ENCODE assay signal across 2 cellular contexts in the genomic region with DNA sequence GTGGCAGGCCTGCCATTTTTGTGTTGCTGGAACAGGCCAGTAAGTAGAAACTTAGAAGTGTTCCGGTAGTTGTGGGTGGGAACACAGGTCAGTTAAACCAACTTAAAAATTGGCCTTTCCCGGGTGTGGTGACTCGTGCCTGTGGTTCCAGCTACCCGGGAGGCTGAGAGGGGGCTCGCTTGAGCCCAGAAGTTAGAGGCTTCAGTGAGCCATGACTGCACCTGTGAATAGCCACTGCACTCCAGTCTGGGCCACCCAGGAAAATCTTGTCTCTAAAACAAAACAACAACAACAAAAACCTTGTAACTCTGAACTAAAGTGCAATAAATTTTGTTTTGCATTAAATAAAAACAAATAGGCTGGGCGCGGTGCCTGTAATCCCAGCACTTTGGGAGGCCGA.
TF ChIP-seq lines count a peak whose summit lies in the region.

No MANE protein-coding gene starts in this region.

TF ChIP-seq in SK-N-SH, 30 proteins besides CTCF, POLR2A, EP300 and RAD21 (continued from another document):
- TF ChIP-seq, protein P1, sequence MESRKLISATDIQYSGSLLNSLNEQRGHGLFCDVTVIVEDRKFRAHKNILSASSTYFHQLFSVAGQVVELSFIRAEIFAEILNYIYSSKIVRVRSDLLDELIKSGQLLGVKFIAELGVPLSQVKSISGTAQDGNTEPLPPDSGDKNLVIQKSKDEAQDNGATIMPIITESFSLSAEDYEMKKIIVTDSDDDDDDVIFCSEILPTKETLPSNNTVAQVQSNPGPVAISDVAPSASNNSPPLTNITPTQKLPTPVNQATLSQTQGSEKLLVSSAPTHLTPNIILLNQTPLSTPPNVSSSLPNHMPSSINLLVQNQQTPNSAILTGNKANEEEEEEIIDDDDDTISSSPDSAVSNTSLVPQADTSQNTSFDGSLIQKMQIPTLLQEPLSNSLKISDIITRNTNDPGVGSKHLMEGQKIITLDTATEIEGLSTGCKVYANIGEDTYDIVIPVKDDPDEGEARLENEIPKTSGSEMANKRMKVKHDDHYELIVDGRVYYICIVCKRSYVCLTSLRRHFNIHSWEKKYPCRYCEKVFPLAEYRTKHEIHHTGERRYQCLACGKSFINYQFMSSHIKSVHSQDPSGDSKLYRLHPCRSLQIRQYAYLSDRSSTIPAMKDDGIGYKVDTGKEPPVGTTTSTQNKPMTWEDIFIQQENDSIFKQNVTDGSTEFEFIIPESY (IDR thresholded peaks at IDR 0.05; ENCODE audit: borderline replicate concordance, low read depth): no peak
- TF ChIP-seq EZH2phosphoT487 (IDR thresholded peaks at IDR 0.05; ENCODE audit: borderline replicate concordance, low read depth): no peak
- TF ChIP-seq RCOR1 (IDR thresholded peaks at IDR 0.05; ENCODE audit: low read length): no peak
- TF ChIP-seq GATA2 (CRISPR knock-in tag; IDR thresholded peaks at IDR 0.05): no peak
- no peak for TF ChIP-seq TCF12 (IDR thresholded peaks at IDR 0.05)
- TF ChIP-seq MEF2A (IDR thresholded peaks at IDR 0.05; ENCODE audit: borderline replicate concordance, low read depth): no peak
- no peak for TF ChIP-seq RFX5 (IDR thresholded peaks at IDR 0.05; ENCODE audit: low read length)
- TF ChIP-seq CHD2 (IDR thresholded peaks at IDR 0.05; ENCODE audit: low read length, partially characterized antibody): no peak
- TF ChIP-seq, protein P2, sequence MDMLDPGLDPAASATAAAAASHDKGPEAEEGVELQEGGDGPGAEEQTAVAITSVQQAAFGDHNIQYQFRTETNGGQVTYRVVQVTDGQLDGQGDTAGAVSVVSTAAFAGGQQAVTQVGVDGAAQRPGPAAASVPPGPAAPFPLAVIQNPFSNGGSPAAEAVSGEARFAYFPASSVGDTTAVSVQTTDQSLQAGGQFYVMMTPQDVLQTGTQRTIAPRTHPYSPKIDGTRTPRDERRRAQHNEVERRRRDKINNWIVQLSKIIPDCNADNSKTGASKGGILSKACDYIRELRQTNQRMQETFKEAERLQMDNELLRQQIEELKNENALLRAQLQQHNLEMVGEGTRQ (IDR thresholded peaks at IDR 0.05; ENCODE audit: borderline replicate concordance, low read depth, low read length): no peak
- TF ChIP-seq POLR2AphosphoS5 (IDR thresholded peaks at IDR 0.05; ENCODE audit: low read depth, low read length): no peak
- TF ChIP-seq TAF1 (IDR thresholded peaks at IDR 0.05; ENCODE audit: borderline replicate concordance, low read depth, low read length): no peak
- TF ChIP-seq, protein P3, sequence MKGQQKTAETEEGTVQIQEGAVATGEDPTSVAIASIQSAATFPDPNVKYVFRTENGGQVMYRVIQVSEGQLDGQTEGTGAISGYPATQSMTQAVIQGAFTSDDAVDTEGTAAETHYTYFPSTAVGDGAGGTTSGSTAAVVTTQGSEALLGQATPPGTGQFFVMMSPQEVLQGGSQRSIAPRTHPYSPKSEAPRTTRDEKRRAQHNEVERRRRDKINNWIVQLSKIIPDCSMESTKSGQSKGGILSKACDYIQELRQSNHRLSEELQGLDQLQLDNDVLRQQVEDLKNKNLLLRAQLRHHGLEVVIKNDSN (IDR thresholded peaks at IDR 0.05; ENCODE audit: borderline replicate concordance, low read depth): no peak
- TF ChIP-seq, protein P4, sequence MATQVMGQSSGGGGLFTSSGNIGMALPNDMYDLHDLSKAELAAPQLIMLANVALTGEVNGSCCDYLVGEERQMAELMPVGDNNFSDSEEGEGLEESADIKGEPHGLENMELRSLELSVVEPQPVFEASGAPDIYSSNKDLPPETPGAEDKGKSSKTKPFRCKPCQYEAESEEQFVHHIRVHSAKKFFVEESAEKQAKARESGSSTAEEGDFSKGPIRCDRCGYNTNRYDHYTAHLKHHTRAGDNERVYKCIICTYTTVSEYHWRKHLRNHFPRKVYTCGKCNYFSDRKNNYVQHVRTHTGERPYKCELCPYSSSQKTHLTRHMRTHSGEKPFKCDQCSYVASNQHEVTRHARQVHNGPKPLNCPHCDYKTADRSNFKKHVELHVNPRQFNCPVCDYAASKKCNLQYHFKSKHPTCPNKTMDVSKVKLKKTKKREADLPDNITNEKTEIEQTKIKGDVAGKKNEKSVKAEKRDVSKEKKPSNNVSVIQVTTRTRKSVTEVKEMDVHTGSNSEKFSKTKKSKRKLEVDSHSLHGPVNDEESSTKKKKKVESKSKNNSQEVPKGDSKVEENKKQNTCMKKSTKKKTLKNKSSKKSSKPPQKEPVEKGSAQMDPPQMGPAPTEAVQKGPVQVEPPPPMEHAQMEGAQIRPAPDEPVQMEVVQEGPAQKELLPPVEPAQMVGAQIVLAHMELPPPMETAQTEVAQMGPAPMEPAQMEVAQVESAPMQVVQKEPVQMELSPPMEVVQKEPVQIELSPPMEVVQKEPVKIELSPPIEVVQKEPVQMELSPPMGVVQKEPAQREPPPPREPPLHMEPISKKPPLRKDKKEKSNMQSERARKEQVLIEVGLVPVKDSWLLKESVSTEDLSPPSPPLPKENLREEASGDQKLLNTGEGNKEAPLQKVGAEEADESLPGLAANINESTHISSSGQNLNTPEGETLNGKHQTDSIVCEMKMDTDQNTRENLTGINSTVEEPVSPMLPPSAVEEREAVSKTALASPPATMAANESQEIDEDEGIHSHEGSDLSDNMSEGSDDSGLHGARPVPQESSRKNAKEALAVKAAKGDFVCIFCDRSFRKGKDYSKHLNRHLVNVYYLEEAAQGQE (IDR thresholded peaks at IDR 0.05; ENCODE audit: low read depth, low read length): no peak
- TF ChIP-seq, protein P5, sequence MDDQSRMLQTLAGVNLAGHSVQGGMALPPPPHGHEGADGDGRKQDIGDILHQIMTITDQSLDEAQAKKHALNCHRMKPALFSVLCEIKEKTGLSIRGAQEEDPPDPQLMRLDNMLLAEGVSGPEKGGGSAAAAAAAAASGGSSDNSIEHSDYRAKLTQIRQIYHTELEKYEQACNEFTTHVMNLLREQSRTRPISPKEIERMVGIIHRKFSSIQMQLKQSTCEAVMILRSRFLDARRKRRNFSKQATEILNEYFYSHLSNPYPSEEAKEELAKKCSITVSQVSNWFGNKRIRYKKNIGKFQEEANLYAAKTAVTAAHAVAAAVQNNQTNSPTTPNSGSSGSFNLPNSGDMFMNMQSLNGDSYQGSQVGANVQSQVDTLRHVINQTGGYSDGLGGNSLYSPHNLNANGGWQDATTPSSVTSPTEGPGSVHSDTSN (IDR thresholded peaks at IDR 0.05): no peak
- no peak for TF ChIP-seq GABPA (IDR thresholded peaks at IDR 0.05; ENCODE audit: low read depth)
- no peak for TF ChIP-seq RXRA (IDR thresholded peaks at IDR 0.05; ENCODE audit: borderline replicate concordance, low read depth)

TF ChIP-seq in SK-N-SH treated with all-trans-retinoic acid at 6 μM for 48 hours, 23 proteins besides CTCF, POLR2A, EP300 and RAD21 (continued from another document):
- TF ChIP-seq, protein P6, sequence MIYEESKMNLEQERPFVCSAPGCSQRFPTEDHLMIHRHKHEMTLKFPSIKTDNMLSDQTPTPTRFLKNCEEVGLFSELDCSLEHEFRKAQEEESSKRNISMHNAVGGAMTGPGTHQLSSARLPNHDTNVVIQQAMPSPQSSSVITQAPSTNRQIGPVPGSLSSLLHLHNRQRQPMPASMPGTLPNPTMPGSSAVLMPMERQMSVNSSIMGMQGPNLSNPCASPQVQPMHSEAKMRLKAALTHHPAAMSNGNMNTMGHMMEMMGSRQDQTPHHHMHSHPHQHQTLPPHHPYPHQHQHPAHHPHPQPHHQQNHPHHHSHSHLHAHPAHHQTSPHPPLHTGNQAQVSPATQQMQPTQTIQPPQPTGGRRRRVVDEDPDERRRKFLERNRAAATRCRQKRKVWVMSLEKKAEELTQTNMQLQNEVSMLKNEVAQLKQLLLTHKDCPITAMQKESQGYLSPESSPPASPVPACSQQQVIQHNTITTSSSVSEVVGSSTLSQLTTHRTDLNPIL (CRISPR knock-in tag; IDR thresholded peaks at IDR 0.05; ENCODE audit: low read depth): no peak
- TF ChIP-seq TCF4 (CRISPR knock-in tag; IDR thresholded peaks at IDR 0.05; ENCODE audit: borderline replicate concordance) (no peak), ISL1 (CRISPR knock-in tag; IDR thresholded peaks at IDR 0.05) (no peak), ARNTL (CRISPR knock-in tag; IDR thresholded peaks at IDR 0.05; ENCODE audit: borderline replicate concordance, low read depth) (no peak), CSDC2 (CRISPR knock-in tag; IDR thresholded peaks at IDR 0.05) (no peak), SNAI2 (CRISPR knock-in tag; IDR thresholded peaks at IDR 0.05) (no peak), ZNF8 (CRISPR knock-in tag; IDR thresholded peaks at IDR 0.05) (no peak), BACH2 (CRISPR knock-in tag; IDR thresholded peaks at IDR 0.05; ENCODE audit: borderline replicate concordance) (no peak), OSR1 (CRISPR knock-in tag; IDR thresholded peaks at IDR 0.05) (no peak), ZFP30 (CRISPR knock-in tag; IDR thresholded peaks at IDR 0.05) (no peak)
- TF ChIP-seq, protein P7, sequence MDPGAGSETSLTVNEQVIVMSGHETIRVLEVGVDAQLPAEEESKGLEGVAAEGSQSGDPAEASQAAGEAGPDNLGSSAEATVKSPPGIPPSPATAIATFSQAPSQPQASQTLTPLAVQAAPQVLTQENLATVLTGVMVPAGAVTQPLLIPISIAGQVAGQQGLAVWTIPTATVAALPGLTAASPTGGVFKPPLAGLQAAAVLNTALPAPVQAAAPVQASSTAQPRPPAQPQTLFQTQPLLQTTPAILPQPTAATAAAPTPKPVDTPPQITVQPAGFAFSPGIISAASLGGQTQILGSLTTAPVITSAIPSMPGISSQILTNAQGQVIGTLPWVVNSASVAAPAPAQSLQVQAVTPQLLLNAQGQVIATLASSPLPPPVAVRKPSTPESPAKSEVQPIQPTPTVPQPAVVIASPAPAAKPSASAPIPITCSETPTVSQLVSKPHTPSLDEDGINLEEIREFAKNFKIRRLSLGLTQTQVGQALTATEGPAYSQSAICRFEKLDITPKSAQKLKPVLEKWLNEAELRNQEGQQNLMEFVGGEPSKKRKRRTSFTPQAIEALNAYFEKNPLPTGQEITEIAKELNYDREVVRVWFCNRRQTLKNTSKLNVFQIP (CRISPR knock-in tag; IDR thresholded peaks at IDR 0.05; ENCODE audit: borderline replicate concordance, low read depth): no peak
- TF ChIP-seq, protein P8, sequence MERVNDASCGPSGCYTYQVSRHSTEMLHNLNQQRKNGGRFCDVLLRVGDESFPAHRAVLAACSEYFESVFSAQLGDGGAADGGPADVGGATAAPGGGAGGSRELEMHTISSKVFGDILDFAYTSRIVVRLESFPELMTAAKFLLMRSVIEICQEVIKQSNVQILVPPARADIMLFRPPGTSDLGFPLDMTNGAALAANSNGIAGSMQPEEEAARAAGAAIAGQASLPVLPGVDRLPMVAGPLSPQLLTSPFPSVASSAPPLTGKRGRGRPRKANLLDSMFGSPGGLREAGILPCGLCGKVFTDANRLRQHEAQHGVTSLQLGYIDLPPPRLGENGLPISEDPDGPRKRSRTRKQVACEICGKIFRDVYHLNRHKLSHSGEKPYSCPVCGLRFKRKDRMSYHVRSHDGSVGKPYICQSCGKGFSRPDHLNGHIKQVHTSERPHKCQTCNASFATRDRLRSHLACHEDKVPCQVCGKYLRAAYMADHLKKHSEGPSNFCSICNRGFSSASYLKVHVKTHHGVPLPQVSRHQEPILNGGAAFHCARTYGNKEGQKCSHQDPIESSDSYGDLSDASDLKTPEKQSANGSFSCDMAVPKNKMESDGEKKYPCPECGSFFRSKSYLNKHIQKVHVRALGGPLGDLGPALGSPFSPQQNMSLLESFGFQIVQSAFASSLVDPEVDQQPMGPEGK (CRISPR knock-in tag; IDR thresholded peaks at IDR 0.05; ENCODE audit: borderline replicate concordance): no peak
- TF ChIP-seq, protein P9, sequence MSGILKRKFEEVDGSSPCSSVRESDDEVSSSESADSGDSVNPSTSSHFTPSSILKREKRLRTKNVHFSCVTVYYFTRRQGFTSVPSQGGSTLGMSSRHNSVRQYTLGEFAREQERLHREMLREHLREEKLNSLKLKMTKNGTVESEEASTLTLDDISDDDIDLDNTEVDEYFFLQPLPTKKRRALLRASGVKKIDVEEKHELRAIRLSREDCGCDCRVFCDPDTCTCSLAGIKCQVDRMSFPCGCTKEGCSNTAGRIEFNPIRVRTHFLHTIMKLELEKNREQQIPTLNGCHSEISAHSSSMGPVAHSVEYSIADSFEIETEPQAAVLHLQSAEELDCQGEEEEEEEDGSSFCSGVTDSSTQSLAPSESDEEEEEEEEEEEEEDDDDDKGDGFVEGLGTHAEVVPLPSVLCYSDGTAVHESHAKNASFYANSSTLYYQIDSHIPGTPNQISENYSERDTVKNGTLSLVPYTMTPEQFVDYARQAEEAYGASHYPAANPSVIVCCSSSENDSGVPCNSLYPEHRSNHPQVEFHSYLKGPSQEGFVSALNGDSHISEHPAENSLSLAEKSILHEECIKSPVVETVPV (CRISPR knock-in tag; IDR thresholded peaks at IDR 0.05): no peak
